Comparison of ENCODE assay signal across 12 cellular contexts in genomic region chr22:21038405-21038804, GRCh38. TPM values are rescaled to one million over a fixed set of nuclear protein-coding genes. Genes with fewer than 3 reads are reported as not detected.
A peak's percentile ranks its signal among the peaks of the same experiment; 100 is the strongest.
DNase-seq lines count a peak whose midpoint lies in the region; ATAC-seq and TF ChIP-seq lines count a peak whose summit lies in the region.
"Had no signal": no experiment of that assay in that cellular context is flagged by ENCODE, and none has a peak within 500 bp of the region (broad histone marks: within the 10 kb centered on the region; RNA-seq: fewer than 3 reads in every experiment).

No MANE protein-coding gene starts in this region.

- H3K9ac ChIP-seq in MM.1S (ENCODE audit: low read length) = no peak overlapping the region

- H3K4me3 ChIP-seq in ACC112 (ENCODE audit: low read depth, low read length) = no peak overlapping the region
- no peak overlapping the region for H3K4me3 ChIP-seq in MM.1S (ENCODE audit: low read length)

- peaks cover 11% of the 10 kb centered on the region; the same call in 1 of the 2 replicates for H3F3A ChIP-seq in MM.1S (ENCODE audit: insufficient read depth, low read length)

- H3K79me2 ChIP-seq in ACC112 (ENCODE audit: control insufficient read depth, insufficient read depth, low read length, unreplicated experiment) (no peaks in the 10 kb centered on the region), MM.1S (ENCODE audit: low read length) (no peaks in the 10 kb centered on the region)

- H3K27ac ChIP-seq in ACC112 (ENCODE audit: low read depth, low read length) = peak overlapping the region; percentile 67
- peak overlapping the region; percentile 95 for H3K27ac ChIP-seq in RWPE1
- H3K27ac ChIP-seq in MM.1S (ENCODE audit: low read length) = no peak overlapping the region
- H3K27ac ChIP-seq: neutrophil had no signal

- H2AFZ ChIP-seq in ACC112 (ENCODE audit: low read length, unreplicated experiment) (peak overlapping the region; percentile 48), MM.1S (ENCODE audit: low read length) (no peak overlapping the region)

- ATAC-seq in GM18520 (IDR thresholded peaks at IDR 0.05; ENCODE audit: unreplicated experiment) = no peak
- no peak for ATAC-seq in HG03457 (IDR thresholded peaks at IDR 0.05; ENCODE audit: unreplicated experiment)
- ATAC-seq: activated naive CD4-positive, alpha-beta T cell treated with anti-CD3 and anti-CD28 coated beads, Interleukin-2, amount 50 U/mL, for 72 hours had no signal

- no peaks in the 10 kb centered on the region for H4K20me1 ChIP-seq in MM.1S (ENCODE audit: insufficient read depth, low read length)

- no peaks in the 10 kb centered on the region for H3K9me3 ChIP-seq in MM.1S (replicated peaks; ENCODE audit: insufficient read depth, low read length)
- H3K9me3 ChIP-seq: neutrophil had no signal

- H3K27me3 ChIP-seq in ACC112 (ENCODE audit: insufficient read depth, low read length) (no peaks in the 10 kb centered on the region), MM.1S (replicated peaks; ENCODE audit: insufficient read depth, low read length) (no peaks in the 10 kb centered on the region)

- peaks cover 23% of the 10 kb centered on the region for H3K4me1 ChIP-seq in ACC112 (ENCODE audit: control insufficient read depth, insufficient read depth, low read length, unreplicated experiment)
- H3K4me1 ChIP-seq in MM.1S (ENCODE audit: low read length) = peaks cover 9% of the 10 kb centered on the region; the same call in 1 of the 2 replicates

- TF ChIP-seq CTCF in RWPE1 (conservative IDR thresholded peaks at IDR 0.05; ENCODE audit: low read depth) (no peak), MM.1S (IDR thresholded peaks at IDR 0.05; ENCODE audit: low read length) (no peak)

- DNase-seq in RWPE1 (ENCODE audit: low spot score) = no peak
- DNase-seq in fibroblast of peridontal ligament (ENCODE audit: extremely low read depth) = peak; percentile 42
- peak; percentile 78 for DNase-seq in myocyte (ENCODE audit: low read depth)
- no peak for DNase-seq in MM.1S
- DNase-seq in COR-L47 (lab: John Stamatoyannopoulos, UW) = no peak

- POLR2A ChIA-PET in RWPE1 (lab: Yijun Ruan, JAX; ENCODE audit: low non-redundant PET) = no interaction called here

- no peak overlapping the region for H3K4me2 ChIP-seq in MM.1S (ENCODE audit: low read depth, low read length)

- H3K9me2 ChIP-seq in MM.1S (replicated peaks; ENCODE audit: insufficient read depth, low read length) = no peaks in the 10 kb centered on the region

- CTCF ChIA-PET in RWPE1 (lab: Yijun Ruan, JAX) = no interaction called here

- no peaks in the 10 kb centered on the region for H3K36me3 ChIP-seq in ACC112 (ENCODE audit: insufficient read depth, low read length)
- H3K36me3 ChIP-seq in MM.1S (replicated peaks; ENCODE audit: insufficient read depth, low read length) = no peaks in the 10 kb centered on the region
- H3K36me3 ChIP-seq: neutrophil had no signal

RNA-seq across cellular contexts. Expression of gene SLC7A4, which starts 6.0 kb away (rescaled TPM):
- 0.70 and 1.3 TPM in 2 replicates for total RNA-seq in myocyte
- polyA plus RNA-seq in myocyte (2012) = 1.2 TPM
- total RNA-seq: activated naive CD4-positive, alpha-beta T cell treated with anti-CD3 and anti-CD28 coated beads, Interleukin-2, amount 50 U/mL, for 72 hours; dermis microvascular lymphatic vessel endothelial cell had no signal

RNA-seq across cellular contexts. Expression of gene LRRC74B, which starts 7.3 kb away (rescaled TPM):
- 0.08 and 0.88 TPM in 2 replicates for total RNA-seq in myocyte
- 0.06 TPM for polyA plus RNA-seq in myocyte (2012)
- total RNA-seq: activated naive CD4-positive, alpha-beta T cell treated with anti-CD3 and anti-CD28 coated beads, Interleukin-2, amount 50 U/mL, for 72 hours; dermis microvascular lymphatic vessel endothelial cell; ureter had no signal

RNA-seq across cellular contexts. Expression of gene P2RX6, which starts 23.4 kb away (rescaled TPM):
- 72.8 and 103 TPM in 2 replicates for total RNA-seq in myocyte
- polyA plus RNA-seq in myocyte (2012) = 47.3 TPM
- total RNA-seq: dermis microvascular lymphatic vessel endothelial cell had no signal

RNA-seq across cellular contexts. Expression of gene THAP7, which starts 36.5 kb away (rescaled TPM):
- 56.5 and 60.0 TPM in 2 replicates for total RNA-seq in myocyte
- polyA plus RNA-seq in myocyte (2012) = 36.7 TPM

RNA-seq across cellular contexts. Expression of gene LZTR1, which starts 56.3 kb away (rescaled TPM):
- 51.8 and 54.3 TPM in 2 replicates for total RNA-seq in myocyte
- polyA plus RNA-seq in myocyte (2012) = 57.2 TPM

Comparison
In these comparisons a context has a peak if more than half of its experiments do, and no peak if none do; other contexts are left out.
1. DNase-seq: peak in fibroblast of peridontal ligament (single experiment) and myocyte (single experiment); none in RWPE1 (single experiment), MM.1S (single experiment) and COR-L47 (single experiment).